12 cellular contexts compared by ENCODE assay signal in the genomic region with DNA sequence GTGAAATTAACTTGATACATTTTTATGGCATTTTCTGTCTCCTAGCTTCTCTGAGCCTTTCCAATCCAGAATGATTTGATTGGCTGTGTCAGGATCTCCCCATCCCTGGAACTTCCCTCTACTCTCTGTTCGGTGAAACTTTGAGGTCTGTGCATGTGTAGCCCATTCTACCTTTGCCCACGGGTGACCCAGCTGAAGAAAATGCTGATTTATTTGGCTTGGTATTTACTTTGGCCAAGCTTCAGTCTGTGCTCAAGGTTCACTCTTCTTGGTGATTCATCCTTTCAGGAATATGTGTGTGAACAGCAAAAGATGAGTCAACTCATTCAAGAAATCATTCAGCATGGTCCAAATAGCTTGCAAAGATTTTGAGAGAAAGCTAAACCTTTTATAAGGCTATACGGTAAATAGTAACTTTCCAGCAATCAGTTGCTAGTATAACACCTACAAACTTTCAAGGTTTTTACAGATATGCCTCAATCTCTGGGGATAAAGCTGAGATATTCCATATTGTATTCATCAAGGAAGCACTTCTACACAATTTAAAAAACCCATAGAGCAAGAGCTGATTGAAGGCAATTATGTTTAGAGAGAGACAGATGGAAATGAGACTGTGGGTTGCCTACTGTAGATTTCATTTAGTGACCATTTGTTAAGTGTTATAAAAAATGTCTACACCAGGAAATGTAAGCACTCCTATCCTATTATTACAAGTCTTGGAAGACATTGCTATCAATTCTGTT.
DNase-seq lines count a peak whose midpoint lies in the region; ATAC-seq, FAIRE-seq and TF ChIP-seq lines count a peak whose summit lies in the region.
"Had no signal": no experiment of that assay in that cellular context is flagged by ENCODE, and none has a peak within 500 bp of the region (broad histone marks: within the 10 kb centered on the region; RNA-seq: fewer than 3 reads in every experiment).

No MANE protein-coding gene starts in this region.

- no peak overlapping the region for H3K27ac Mint-ChIP-seq in chondrocyte (ENCODE audit: unreplicated experiment)

- H3K4me1 Mint-ChIP-seq in chondrocyte (ENCODE audit: low read depth), result peaks cover 5% of the 10 kb centered on the region

- no peak overlapping the region for H3K4me3 Mint-ChIP-seq in chondrocyte (ENCODE audit: unreplicated experiment)

- intact Hi-C loops in pancreas (cut with DNase I), result no loop called here

- no peaks in the 10 kb centered on the region for H3K36me3 ChIP-seq in pancreas
- H3K36me3 ChIP-seq: heart right ventricle had no signal

- peaks cover 3% of the 10 kb centered on the region for H3K27me3 Mint-ChIP-seq in chondrocyte (ENCODE audit: low read depth)

- H3K27ac ChIP-seq in pancreas, result no peak overlapping the region
- H3K27ac ChIP-seq: heart right ventricle had no signal

- H3K36me3 Mint-ChIP-seq in chondrocyte (ENCODE audit: low read depth), result no peaks in the 10 kb centered on the region

- 31 to 34% methylated on average over 3 of the region's 3 CpGs for WGBS in pancreas, 2 donors

- H3K27me3 ChIP-seq in pancreas, result no peaks in the 10 kb centered on the region
- H3K27me3 ChIP-seq: heart right ventricle had no signal

- ATAC-seq in GM19468 (IDR thresholded peaks at IDR 0.05; ENCODE audit: extremely low read depth, unreplicated experiment) (peak; percentile 30), pancreas (peak; percentile 91 to 98 (median 98)), HG02678 (IDR thresholded peaks at IDR 0.05; ENCODE audit: unreplicated experiment) (no peak)
- ATAC-seq: heart right ventricle had no signal

- TF ChIP-seq CTCF in LNCaP clone FGC (IDR thresholded peaks at IDR 0.05; ENCODE audit: control insufficient read depth, extremely low read depth, insufficient read depth) (no peak), choroid plexus epithelial cell (conservative IDR thresholded peaks at IDR 0.05; ENCODE audit: low read depth, low read length) (no peak), pancreas (IDR thresholded peaks at IDR 0.05) (no peak), chondrocyte (IDR thresholded peaks at IDR 0.05) (no peak)

- H3K9me3 Mint-ChIP-seq in chondrocyte (ENCODE audit: low read depth), result no peaks in the 10 kb centered on the region

- H3K9me3 ChIP-seq in pancreas, result no peaks in the 10 kb centered on the region
- H3K9me3 ChIP-seq: heart right ventricle had no signal

- DNase-seq in LNCaP clone FGC (ENCODE audit: low read depth) (peak; percentile 0), choroid plexus epithelial cell (ENCODE audit: low read depth) (peak; percentile 63), pancreas (peak in 3 of 6 donors; percentile 15 to 34 (median 16)), NCI-H1694 (lab: John Stamatoyannopoulos, UW) (no peak), chondrocyte (ENCODE audit: low spot score) (no peak)
- no peak for DNase-seq in activated CD4-positive, alpha-beta T cell treated with anti-CD3 and anti-CD28 coated beads for 4 hours
- DNase-seq: activated CD4-positive, CD25-positive, alpha-beta regulatory T cell treated with anti-CD3 and anti-CD28 coated beads, Interleukin-2, amount 50 U/mL, for 72 hours; DMS153; heart right ventricle; Karpas-422 had no signal

- H3K4me3 ChIP-seq in LNCaP clone FGC (ENCODE audit: low read depth, low read length) (no peak overlapping the region), choroid plexus epithelial cell (ENCODE audit: low read depth, low read length) (no peak overlapping the region), pancreas (no peak overlapping the region)
- H3K4me3 ChIP-seq: heart right ventricle had no signal

- H3K4me1 ChIP-seq in pancreas, result peaks cover 0 to 8% (median 4%) of the 10 kb centered on the region in 3 donors

- FAIRE-seq in pancreas (lab: Jason Lieb, UNC), result no peak

Comparison
In these comparisons a context has a peak if more than half of its experiments do, and no peak if none do; other contexts are left out.
1. DNase-seq: peak in LNCaP clone FGC (single experiment) and choroid plexus epithelial cell (single experiment); none in NCI-H1694 (single experiment), chondrocyte (single experiment) and activated CD4-positive, alpha-beta T cell treated with anti-CD3 and anti-CD28 coated beads for 4 hours (0 of 2).